In genomic region chr10:15548331-15548730, GRCh38 we compare ENCODE assay signal across 26 cellular contexts.
"Had no signal": no experiment of that assay in that cellular context is flagged by ENCODE, and none has a peak within 500 bp of the region (broad histone marks: within the 10 kb centered on the region; RNA-seq: fewer than 3 reads in every experiment).

No MANE protein-coding gene starts in this region.

- H3K4me1 ChIP-seq: esophagus muscularis mucosa, foreskin keratinocyte, gastrocnemius medialis, heart left ventricle had no signal

- H3K9me3 ChIP-seq: gastrocnemius medialis had no signal

- H3K27me3 ChIP-seq: brain microvascular endothelial cell, dorsolateral prefrontal cortex, esophagus muscularis mucosa, foreskin keratinocyte, gastrocnemius medialis, heart left ventricle had no signal

- H3K4me3 ChIP-seq: coronary artery, dorsolateral prefrontal cortex, esophagus muscularis mucosa, gastrocnemius medialis, heart left ventricle had no signal

- H3K36me3 ChIP-seq: brain microvascular endothelial cell, esophagus muscularis mucosa, gastrocnemius medialis had no signal

- DNase-seq: activated CD4-positive, alpha-beta memory T cell treated with anti-CD3 and anti-CD28 coated beads for 36 hours; activated CD4-positive, alpha-beta T cell treated with anti-CD3 and anti-CD28 coated beads for 36 hours; activated CD4-positive, alpha-beta T cell treated with anti-CD3 and anti-CD28 coated beads, Interleukin-2, amount 10 ng/mL, durations not matched to agents 24 days and 14 days; activated CD4-positive, CD25-positive, alpha-beta regulatory T cell; activated CD4-positive, CD25-positive, alpha-beta regulatory T cell treated with anti-CD3 and anti-CD28 coated beads, Interleukin-2, amount 50 U/mL, for 72 hours; activated CD8-positive, alpha-beta memory T cell treated with anti-CD3 and anti-CD28 coated beads, Interleukin-2, amount 50 U/mL, for 48 hours; activated gamma-delta T cell treated with Interleukin-2 at 50 U/mL for 16 hours; activated naive CD4-positive, alpha-beta T cell treated with anti-CD3 and anti-CD28 coated beads, Interleukin-2, amount 50 U/mL, for 16 hours; activated naive CD4-positive, alpha-beta T cell treated with Interleukin-2 at 50 U/mL for 16 hours; activated T-cell treated with anti-CD3 and anti-CD28 coated beads for 4 hours; activated T-cell treated with anti-CD3 and anti-CD28 coated beads, Interleukin-2, amount 50 U/mL, for 24 hours; activated T-cell treated with anti-CD3 and anti-CD28 coated beads, Interleukin-2, amount 50 U/mL, for 72 hours; amniotic stem cell; anterior cingulate cortex; brain microvascular endothelial cell; dorsolateral prefrontal cortex; effector memory CD8-positive, alpha-beta T cell; erythroblast; foreskin keratinocyte; gastrocnemius medialis; glutamatergic neuron; heart left ventricle; T-helper 17 cell; T1000 had no signal

- H3K27ac ChIP-seq: brain microvascular endothelial cell, coronary artery, dorsolateral prefrontal cortex, esophagus muscularis mucosa, foreskin keratinocyte, gastrocnemius medialis, heart left ventricle had no signal
